ENCODE assay signal across 1 cellular context in the genomic region with DNA sequence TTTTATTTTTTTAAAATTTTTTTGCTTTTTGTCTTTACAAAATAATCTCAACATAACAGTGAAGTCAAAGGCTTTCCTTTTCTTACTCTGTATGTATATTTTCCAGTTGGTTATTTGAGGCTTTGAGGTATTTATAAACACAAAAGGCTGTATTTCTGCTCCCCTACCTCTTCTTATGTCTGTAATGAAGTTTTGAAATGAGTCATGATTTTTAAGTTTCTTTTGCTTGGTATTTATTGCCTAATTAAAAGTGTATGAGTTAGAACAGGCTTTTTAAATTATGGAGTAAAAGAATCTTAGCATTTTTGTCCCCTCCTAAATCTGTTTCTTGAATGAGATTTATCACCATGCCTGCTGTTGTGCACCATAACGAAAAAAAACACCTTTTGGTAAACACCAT.
TF ChIP-seq lines count a peak whose summit lies in the region.

No MANE protein-coding gene starts in this region.

TF ChIP-seq in GM12878, 131 proteins besides CTCF, POLR2A, EP300 and RAD21 (continued from another document):
- TF ChIP-seq GABPA (IDR thresholded peaks at IDR 0.05; ENCODE audit: low read depth) (0 out of 2 replicates have a peak, but pooled peaks have one; percentile 3), RBBP5 (conservative IDR thresholded peaks at IDR 0.05) (no peak), ZNF592 (IDR thresholded peaks at IDR 0.05) (no peak)
